ENCODE assay signal across 13 cellular contexts in genomic region chr18:62802523-62802922, GRCh38.
DNase-seq lines count a peak whose midpoint lies in the region; ATAC-seq and TF ChIP-seq lines count a peak whose summit lies in the region.
"Had no signal": no experiment of that assay in that cellular context is flagged by ENCODE, and none has a peak within 500 bp of the region (broad histone marks: within the 10 kb centered on the region; RNA-seq: fewer than 3 reads in every experiment).

No MANE protein-coding gene starts in this region.

- H3K27me3 ChIP-seq in heart right ventricle = no peaks in the 10 kb centered on the region
- no peaks in the 10 kb centered on the region for H3K27me3 ChIP-seq in transverse colon
- H3K27me3 ChIP-seq: upper lobe of right lung had no signal

- DNase-seq in heart right ventricle = no peak
- DNase-seq in left cardiac atrium = no peak
- peak; percentile 28 for DNase-seq in amniotic epithelial cell (ENCODE audit: low read depth)
- DNase-seq in fibroblast of pulmonary artery (ENCODE audit: low read depth) = peak; percentile 37
- no peak for DNase-seq in transverse colon
- DNase-seq: GF-D8, immature natural killer cell, NCI-H1694 treated with DMSO at 0.1 percent for 48 hours, T-helper 17 cell, upper lobe of right lung had no signal

- no peak for ATAC-seq in heart right ventricle
- no peak for ATAC-seq in left cardiac atrium
- ATAC-seq in HG03039 (IDR thresholded peaks at IDR 0.05; ENCODE audit: unreplicated experiment) = no peak
- ATAC-seq in HG02571 (IDR thresholded peaks at IDR 0.05; ENCODE audit: unreplicated experiment) = no peak
- ATAC-seq in GM19463 (IDR thresholded peaks at IDR 0.05; ENCODE audit: unreplicated experiment) = no peak
- ATAC-seq: T-helper 17 cell, upper lobe of right lung had no signal

- in situ Hi-C loops in transverse colon (cut with MboI; ENCODE audit: low pct_ligation_motif_present in 1 of 4, low pct_unique_long_range_greater_than_20kb in 1 of 4, low sequenced_read_pairs in 3 of 4) = no loop called here

- TF ChIP-seq EP300 in transverse colon (IDR thresholded peaks at IDR 0.05; ENCODE audit: low read depth) = no peak

- TF ChIP-seq POLR2A in transverse colon (IDR thresholded peaks at IDR 0.05) = no peak

- TF ChIP-seq CTCF in heart right ventricle (IDR thresholded peaks at IDR 0.05) (peak in 6 of 9 donors; percentile 6 to 41 (median 27)), fibroblast of pulmonary artery (IDR thresholded peaks at IDR 0.05; ENCODE audit: low read length, missing control alignments) (peak; percentile 38), transverse colon (IDR thresholded peaks at IDR 0.05) (peak in 3 of 5 experiments; percentile 24)

- H3K4me3 ChIP-seq in heart right ventricle (no peak overlapping the region), fibroblast of pulmonary artery (replicated peaks; ENCODE audit: low read depth, low read length) (no peak overlapping the region), transverse colon (no peak overlapping the region)
- H3K4me3 ChIP-seq: upper lobe of right lung had no signal

- peaks cover 0 to 20% (median 0%) of the 10 kb centered on the region in 9 donors for H3K4me1 ChIP-seq in heart right ventricle
- H3K4me1 ChIP-seq in transverse colon = peaks cover 0 to 17% (median 0%) of the 10 kb centered on the region in 4 donors
- H3K4me1 ChIP-seq: upper lobe of right lung had no signal

- H3K36me3 ChIP-seq in heart right ventricle = no peaks in the 10 kb centered on the region
- H3K36me3 ChIP-seq in transverse colon = no peaks in the 10 kb centered on the region
- H3K36me3 ChIP-seq: upper lobe of right lung had no signal

- H3K27ac ChIP-seq in heart right ventricle (no peak overlapping the region), transverse colon (no peak overlapping the region)
- H3K27ac ChIP-seq: upper lobe of right lung had no signal

- WGBS in heart right ventricle, 2 donors = 80 to 81% methylated on average over 3 of the region's 3 CpGs
- WGBS in transverse colon (ENCODE audit: low coverage in 1 of 2), 2 donors = 39 to 43% methylated on average over 3 of the region's 3 CpGs

- no peaks in the 10 kb centered on the region for H3K9me3 ChIP-seq in heart right ventricle
- no peaks in the 10 kb centered on the region for H3K9me3 ChIP-seq in transverse colon
- H3K9me3 ChIP-seq: upper lobe of right lung had no signal

- intact Hi-C loops in heart right ventricle (cut with DNase I) = loop anchor here in 2 of 10 donors (5.0 kb wide), 1 partner anchor 85 kb away; the partner anchor contains the start of gene PHLPP1 (in 2 of the 2)
- intact Hi-C loops in left cardiac atrium (cut with DNase I) = no loop called here
- intact Hi-C loops in transverse colon (cut with DNase I; ENCODE audit: low total_unique reads) = no loop called here

Comparison
In these comparisons a context has a peak if more than half of its experiments do, and no peak if none do; other contexts are left out.
1. DNase-seq: peak in amniotic epithelial cell (single experiment) and fibroblast of pulmonary artery (single experiment); none in heart right ventricle (0 of 2), left cardiac atrium (single experiment) and transverse colon (single experiment).
2. Peak in every context shown above with its lines, with median percentiles within 50 percentile points of each other: CTCF ChIP-seq.